11 cellular contexts compared by ENCODE assay signal in genomic region chr15:48643776-48644497, GRCh38. TPM values are rescaled to one million over a fixed set of nuclear protein-coding genes. Genes with fewer than 3 reads are reported as not detected.
A peak's percentile ranks its signal among the peaks of the same experiment; 100 is the strongest.
DNase-seq lines count a peak whose midpoint lies in the region; ATAC-seq and TF ChIP-seq lines count a peak whose summit lies in the region.
"Had no signal": no experiment of that assay in that cellular context is flagged by ENCODE, and none has a peak within 500 bp of the region (broad histone marks: within the 10 kb centered on the region; RNA-seq: fewer than 3 reads in every experiment).

No MANE protein-coding gene starts in this region.

- H3K27me3 Mint-ChIP-seq in GM23338 (ENCODE audit: insufficient read depth, low read depth, poor library complexity) (peaks cover 25% of the 10 kb centered on the region), immature natural killer cell (ENCODE audit: low read depth in 3 of 3) (peaks cover 2 to 12% (median 3%) of the 10 kb centered on the region in 3 donors)
- peaks cover 46% of the 10 kb centered on the region for H3K27me3 Mint-ChIP-seq in activated T-helper 2 cell treated with anti-CD3 and anti-CD28 coated beads, Interferon-gamma antibody, Interleukin-2, Interleukin-4, amounts not matched to agents 10 μg/mL and 5 μg/mL and 100 μg/mL, durations not matched to agents 14 hours and 24 hours and 36 hours (ENCODE audit: low read depth)

- H2AFZ ChIP-seq in GM23338 (peak overlapping the region; percentile 100), smooth muscle cell (ENCODE audit: low read depth) (no peak overlapping the region)

- H3K4me3 ChIP-seq in GM23338: peak overlapping the region; percentile 84
- H3K4me3 ChIP-seq in smooth muscle cell: peak overlapping the region; percentile 94

- H3K27ac Mint-ChIP-seq in GM23338 (no peak overlapping the region), immature natural killer cell (no peak overlapping the region)
- H3K27ac Mint-ChIP-seq in activated T-helper 2 cell treated with anti-CD3 and anti-CD28 coated beads, Interferon-gamma antibody, Interleukin-2, Interleukin-4, amounts not matched to agents 10 μg/mL and 5 μg/mL and 100 μg/mL, durations not matched to agents 14 hours and 24 hours and 36 hours: no peak overlapping the region
- H3K27ac Mint-ChIP-seq: activated T-helper 17 cell treated with anti-CD3 and anti-CD28 coated beads, Interleukin-2, amount 50 U/mL, for 72 hours had no signal

- H3K79me2 ChIP-seq in GM23338 (replicated peaks; ENCODE audit: insufficient read depth) (no peaks in the 10 kb centered on the region), smooth muscle cell (ENCODE audit: low read depth) (peaks cover 65% of the 10 kb centered on the region)

- ATAC-seq in GM23338 (no peak), HG02973 (IDR thresholded peaks at IDR 0.05; ENCODE audit: unreplicated experiment) (no peak)
- ATAC-seq: activated T-helper 17 cell treated with anti-CD3 and anti-CD28 coated beads, Interleukin-2, amount 50 U/mL, for 72 hours had no signal

- H3K4me3 Mint-ChIP-seq in GM23338 (peak overlapping the region; percentile 65), immature natural killer cell (peak overlapping the region in 4 of 5 donors; percentile 17 to 49 (median 36))
- peak overlapping the region; percentile 58 for H3K4me3 Mint-ChIP-seq in activated T-helper 2 cell treated with anti-CD3 and anti-CD28 coated beads, Interferon-gamma antibody, Interleukin-2, Interleukin-4, amounts not matched to agents 10 μg/mL and 5 μg/mL and 100 μg/mL, durations not matched to agents 14 hours and 24 hours and 36 hours (ENCODE audit: low read depth)
- H3K4me3 Mint-ChIP-seq: activated T-helper 17 cell treated with anti-CD3 and anti-CD28 coated beads, Interleukin-2, amount 50 U/mL, for 72 hours had no signal

- H3F3A ChIP-seq in GM23338 (replicated peaks; ENCODE audit: low read depth) (0 out of 2 replicates have a peak, but pooled peaks cover 2% of the 10 kb centered on the region), smooth muscle cell (ENCODE audit: low read depth) (no peaks in the 10 kb centered on the region)

- no peak for DNase-seq in GM23338 (ENCODE audit: low spot score)
- no peak for DNase-seq in activated T-helper 2 cell treated with anti-CD3 and anti-CD28 coated beads, Interferon-gamma antibody, Interleukin-2, Interleukin-4, amounts not matched to agents 10 μg/mL and 5 μg/mL and 100 μg/mL, durations not matched to agents 14 hours and 24 hours and 36 hours (ENCODE audit: low spot score)
- DNase-seq in immature natural killer cell: no peak
- DNase-seq in smooth muscle cell (lab: John Stamatoyannopoulos, UW; ENCODE audit: unreplicated experiment): no peak
- DNase-seq in GM03348 (ENCODE audit: low spot score): no peak
- no peak for DNase-seq in islet precursor cell
- no peak for DNase-seq in COR-L47 (lab: John Stamatoyannopoulos, UW)
- DNase-seq: NCI-H1417 treated with DMSO at 0.1 percent for 48 hours; stimulated activated CD4-positive, alpha-beta T cell treated with anti-CD3 and anti-CD28 coated beads, Interleukin-4, amount 100 ng/mL, for 1 hour had no signal

- peaks cover 28% of the 10 kb centered on the region for H3K4me1 ChIP-seq in GM23338 (ENCODE audit: insufficient read depth)
- H3K4me1 ChIP-seq in smooth muscle cell (ENCODE audit: low read depth): peaks cover 30% of the 10 kb centered on the region

- no peaks in the 10 kb centered on the region for H3K9me3 ChIP-seq in smooth muscle cell (replicated peaks; ENCODE audit: low read depth)

- peak overlapping the region; percentile 92 for H3K4me2 ChIP-seq in GM23338
- peak overlapping the region; percentile 98 for H3K4me2 ChIP-seq in smooth muscle cell

- H3K36me3 ChIP-seq in GM23338 (ENCODE audit: insufficient read depth) (no peaks in the 10 kb centered on the region), smooth muscle cell (ENCODE audit: low read depth) (peaks cover 4% of the 10 kb centered on the region)

- H3K27ac ChIP-seq in GM23338 (ENCODE audit: low read depth): no peak overlapping the region
- peak overlapping the region; percentile 73 for H3K27ac ChIP-seq in smooth muscle cell (ENCODE audit: low read depth)

- no peaks in the 10 kb centered on the region for H3K9me2 ChIP-seq in GM23338 (ENCODE audit: insufficient read depth)

- peaks cover 65% of the 10 kb centered on the region for H3K27me3 ChIP-seq in GM23338 (ENCODE audit: insufficient read depth)
- H3K27me3 ChIP-seq in smooth muscle cell (ENCODE audit: low read depth): no peaks in the 10 kb centered on the region

- H3K36me3 Mint-ChIP-seq in GM23338 (ENCODE audit: low read depth) (no peaks in the 10 kb centered on the region), immature natural killer cell (no peaks in the 10 kb centered on the region)
- no peaks in the 10 kb centered on the region for H3K36me3 Mint-ChIP-seq in activated T-helper 2 cell treated with anti-CD3 and anti-CD28 coated beads, Interferon-gamma antibody, Interleukin-2, Interleukin-4, amounts not matched to agents 10 μg/mL and 5 μg/mL and 100 μg/mL, durations not matched to agents 14 hours and 24 hours and 36 hours (ENCODE audit: low read depth)

- H3K9ac ChIP-seq in smooth muscle cell (ENCODE audit: low read depth): peak overlapping the region; percentile 92

- TF ChIP-seq CTCF in GM23338 (conservative IDR thresholded peaks at IDR 0.05; ENCODE audit: low read depth in 2 of 2) (no peak), smooth muscle cell (IDR thresholded peaks at IDR 0.05; ENCODE audit: borderline replicate concordance, insufficient read depth, poor library complexity, severe bottlenecking) (no peak)

- H3K9me3 Mint-ChIP-seq in GM23338 (no peaks in the 10 kb centered on the region), immature natural killer cell (no peaks in the 10 kb centered on the region)
- H3K9me3 Mint-ChIP-seq in activated T-helper 2 cell treated with anti-CD3 and anti-CD28 coated beads, Interferon-gamma antibody, Interleukin-2, Interleukin-4, amounts not matched to agents 10 μg/mL and 5 μg/mL and 100 μg/mL, durations not matched to agents 14 hours and 24 hours and 36 hours: no peaks in the 10 kb centered on the region
- H3K9me3 Mint-ChIP-seq: activated T-helper 17 cell treated with anti-CD3 and anti-CD28 coated beads, Interleukin-2, amount 50 U/mL, for 72 hours had no signal

- peaks cover 3% of the 10 kb centered on the region for H4K20me1 ChIP-seq in GM23338 (replicated peaks; ENCODE audit: insufficient read depth)
- H4K20me1 ChIP-seq in smooth muscle cell (ENCODE audit: low read depth): peaks cover 50% of the 10 kb centered on the region

- H3K4me1 Mint-ChIP-seq in GM23338 (peaks cover 24% of the 10 kb centered on the region), immature natural killer cell (no peaks in the 10 kb centered on the region)
- peaks cover 6% of the 10 kb centered on the region for H3K4me1 Mint-ChIP-seq in activated T-helper 2 cell treated with anti-CD3 and anti-CD28 coated beads, Interferon-gamma antibody, Interleukin-2, Interleukin-4, amounts not matched to agents 10 μg/mL and 5 μg/mL and 100 μg/mL, durations not matched to agents 14 hours and 24 hours and 36 hours (ENCODE audit: low read depth)
- H3K4me1 Mint-ChIP-seq: activated T-helper 17 cell treated with anti-CD3 and anti-CD28 coated beads, Interleukin-2, amount 50 U/mL, for 72 hours had no signal

- 26% methylated on average over 12 of the region's 12 CpGs for WGBS in smooth muscle cell (ENCODE audit: low lambda C conversion rate)

- intact Hi-C loops in activated T-helper 2 cell treated with anti-CD3 and anti-CD28 coated beads, Interferon-gamma antibody, Interleukin-2, Interleukin-4, amounts not matched to agents 10 μg/mL and 5 μg/mL and 100 μg/mL, durations not matched to agents 14 hours and 24 hours and 36 hours (cut with micrococcal nuclease): no loop called here

TF ChIP-seq in GM23338, 12 proteins besides CTCF, POLR2A, EP300 and RAD21:
- TF ChIP-seq ZNF114 (CRISPR knock-in tag; IDR thresholded peaks at IDR 0.05) (no peak), EZH2 (IDR thresholded peaks at IDR 0.05; ENCODE audit: low read depth, unreplicated experiment) (peak; percentile 54), POLR2AphosphoS5 (IDR thresholded peaks at IDR 0.05; ENCODE audit: low read depth) (no peak)

RNA-seq across cellular contexts. Expression of gene FBN1, which starts 1.6 kb away (rescaled TPM):
- total RNA-seq in GM23338 (2014; rRNA removed; shearing (Covaris generic)): 3.5 and 3.8 TPM in 2 replicates
- polyA plus RNA-seq in GM23338 (2016; fragmentation: Nextera tagmentation; extraction: Ambion mirVana) (1.2 and 1.9 TPM in 2 replicates), immature natural killer cell (under 1 TPM in 1 of 3 donors, not detected in 2; 0.22 TPM), smooth muscle cell (97.3 and 137 TPM in 2 replicates)
- 0.80 and 1.2 TPM in 2 replicates for total RNA-seq in activated T-helper 2 cell treated with anti-CD3 and anti-CD28 coated beads, Interferon-gamma antibody, Interleukin-2, Interleukin-4, amounts not matched to agents 10 μg/mL and 5 μg/mL and 100 μg/mL, durations not matched to agents 14 hours and 24 hours and 36 hours
- total RNA-seq in smooth muscle cell: 330 and 455 TPM in 2 replicates

Comparison
In these comparisons a context has a peak if more than half of its experiments do, and no peak if none do; other contexts are left out.
1. RNA of gene FBN1, which starts 1.6 kb away (total RNA-seq): 330 to 455 TPM in smooth muscle cell; 3.5 to 3.8 TPM in GM23338 and 0.80 to 1.2 TPM in activated T-helper 2 cell treated with anti-CD3 and anti-CD28 coated beads, Interferon-gamma antibody, Interleukin-2, Interleukin-4, amounts not matched to agents 10 μg/mL and 5 μg/mL and 100 μg/mL, durations not matched to agents 14 hours and 24 hours and 36 hours; every median in the first group is over 10 times any median in the second.
2. Peak in every context shown above with its lines, with median percentiles within 50 percentile points of each other: H3K4me3 Mint-ChIP-seq.